In the genomic region with DNA sequence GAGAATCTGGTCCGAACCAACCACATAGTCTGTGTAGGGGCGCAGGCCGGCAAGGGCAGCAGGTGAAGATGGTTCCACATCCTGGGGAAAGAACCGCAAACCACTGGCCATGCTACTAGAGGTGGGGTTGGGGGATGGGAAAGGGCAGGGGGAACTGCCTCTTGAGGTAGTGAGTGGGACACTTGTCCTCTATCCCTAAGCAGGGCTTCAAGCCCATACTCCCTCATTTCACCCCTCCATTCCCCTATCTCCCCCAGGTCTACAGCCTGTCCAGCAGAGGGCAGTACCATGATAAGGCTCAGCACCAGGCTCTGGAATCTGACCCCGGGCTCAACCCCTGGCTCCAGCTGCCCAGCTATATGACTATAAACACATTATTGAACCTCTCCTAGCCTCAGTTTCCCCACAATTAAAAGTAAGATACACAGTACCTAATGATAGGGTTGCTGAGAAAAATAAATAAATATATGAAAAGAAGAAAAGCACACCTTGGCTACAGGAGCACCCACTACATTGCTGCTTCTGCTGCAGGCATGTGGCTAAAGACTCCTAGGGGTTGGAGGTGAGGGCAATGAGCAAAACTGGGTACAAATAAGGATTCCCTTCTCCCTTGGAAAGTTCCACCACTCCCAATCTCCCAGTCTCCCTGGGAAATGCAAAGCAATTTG, we compare ENCODE assay signal across 8 cellular contexts. TPM values are rescaled to one million over a fixed set of nuclear protein-coding genes. Genes with fewer than 3 reads are reported as not detected.
DNase-seq lines count a peak whose midpoint lies in the region; ATAC-seq and TF ChIP-seq lines count a peak whose summit lies in the region.

No MANE protein-coding gene starts in this region.

- no peak overlapping the region for H3K27ac ChIP-seq in sigmoid colon

- DNase-seq in GDM1 (lab: John Stamatoyannopoulos, UW) (peak; percentile 32), NB4 (ENCODE audit: low read depth) (peak; percentile 60), fibroblast of pulmonary artery (ENCODE audit: low read depth) (peak; percentile 49), sigmoid colon (no peak), foreskin melanocyte (no peak)
- DNase-seq in activated CD8-positive, alpha-beta memory T cell treated with anti-CD3 and anti-CD28 coated beads, Interleukin-2, amount 50 U/mL, for 4 hours = peak; percentile 49

- TF ChIP-seq EP300 in sigmoid colon (IDR thresholded peaks at IDR 0.05) = no peak

- no peak overlapping the region for H3K4me3 ChIP-seq in NB4 (ENCODE audit: low read depth, low read length)
- no peak overlapping the region for H3K4me3 ChIP-seq in fibroblast of pulmonary artery (replicated peaks; ENCODE audit: low read depth, low read length)
- no peak overlapping the region for H3K4me3 ChIP-seq in sigmoid colon

- H3K27me3 ChIP-seq in sigmoid colon = no peaks in the 10 kb centered on the region

- peak; percentile 59 for ATAC-seq in GM21717 (IDR thresholded peaks at IDR 0.05; ENCODE audit: unreplicated experiment)
- ATAC-seq in HG03571 (IDR thresholded peaks at IDR 0.05; ENCODE audit: unreplicated experiment) = no peak

- H3K36me3 ChIP-seq in sigmoid colon = peaks cover 5 to 58% (median 30%) of the 10 kb centered on the region in 4 donors

- peaks cover 0 to 39% (median 29%) of the 10 kb centered on the region in 4 donors for H3K4me1 ChIP-seq in sigmoid colon

- intact Hi-C loops in sigmoid colon (cut with DNase I) = loop anchor here (2.0 kb wide), 1 partner anchor 190 kb away; no protein-coding TSS in a partner anchor

- 81 to 85% methylated on average over 5 of the region's 5 CpGs for WGBS in sigmoid colon, 2 donors

- TF ChIP-seq POLR2A in NB4 (IDR thresholded peaks at IDR 0.05; ENCODE audit: extremely low read depth, insufficient read length) (no peak), sigmoid colon (IDR thresholded peaks at IDR 0.05) (no peak)

- no peaks in the 10 kb centered on the region for H3K9me3 ChIP-seq in sigmoid colon

- TF ChIP-seq CTCF in NB4 (IDR thresholded peaks at IDR 0.05; ENCODE audit: low read depth, low read length) (peak; percentile 81), fibroblast of pulmonary artery (IDR thresholded peaks at IDR 0.05; ENCODE audit: low read length, missing control alignments) (peak; percentile 75), sigmoid colon (IDR thresholded peaks at IDR 0.05) (peak in 3 of 4 experiments; percentile 18 to 58 (median 35))

RNA-seq across cellular contexts. Expression of gene GORASP1, which starts 6.3 kb away (rescaled TPM):
- 10 to 100 TPM; 43.5 to 49.9 (median 48.9) TPM for total RNA-seq in sigmoid colon
- 10 to 100 TPM; 35.4 to 54.5 (median 40.7) TPM for polyA plus RNA-seq in sigmoid colon

RNA-seq across cellular contexts. Expression of gene TTC21A, which starts 6.3 kb away (rescaled TPM):
- total RNA-seq in sigmoid colon = 1 to 10 TPM; 2.9 to 7.1 (median 4.4) TPM
- 1 to 10 TPM in 2 of 3 donors, under 1 TPM in 1; 0.60 to 6.0 (median 2.8) TPM for polyA plus RNA-seq in sigmoid colon

RNA-seq across cellular contexts. Expression of gene WDR48, which starts 49.3 kb away (rescaled TPM):
- total RNA-seq in sigmoid colon = 10 to 100 TPM; 37.4 to 50.2 (median 40.7) TPM
- 10 to 100 TPM; 15.3 to 16.8 (median 16.6) TPM for polyA plus RNA-seq in sigmoid colon

RNA-seq across cellular contexts. Expression of gene SCN11A, which starts 49.4 kb away (rescaled TPM):
- 1 to 10 TPM in 3 of 4 donors, under 1 TPM in 1; 0.82 to 3.0 (median 2.2) TPM for total RNA-seq in sigmoid colon
- under 1 TPM in 2 of 3 donors, not detected in 1; under 0.01 to 0.57 TPM for polyA plus RNA-seq in sigmoid colon

RNA-seq across cellular contexts. Expression of gene CSRNP1, which starts 52.2 kb away (rescaled TPM):
- total RNA-seq in sigmoid colon = 100 to 1,000 TPM in 1 of 4 donors, 10 to 100 TPM in 3; 12.8 to 135 (median 21.9) TPM
- 10 to 100 TPM; 15.6 to 26.7 (median 16.9) TPM for polyA plus RNA-seq in sigmoid colon

Comparison
In these comparisons a context has a peak if more than half of its experiments do, and no peak if none do; other contexts are left out.
1. DNase-seq: peak in GDM1 (single experiment), NB4 (single experiment), activated CD8-positive, alpha-beta memory T cell treated with anti-CD3 and anti-CD28 coated beads, Interleukin-2, amount 50 U/mL, for 4 hours (single experiment) and fibroblast of pulmonary artery (single experiment); none in sigmoid colon (single experiment) and foreskin melanocyte (single experiment).
2. Peak in every context shown above with its lines, with median percentiles within 50 percentile points of each other: CTCF ChIP-seq.